Comparison of ENCODE assay signal across 8 cellular contexts in the genomic region with DNA sequence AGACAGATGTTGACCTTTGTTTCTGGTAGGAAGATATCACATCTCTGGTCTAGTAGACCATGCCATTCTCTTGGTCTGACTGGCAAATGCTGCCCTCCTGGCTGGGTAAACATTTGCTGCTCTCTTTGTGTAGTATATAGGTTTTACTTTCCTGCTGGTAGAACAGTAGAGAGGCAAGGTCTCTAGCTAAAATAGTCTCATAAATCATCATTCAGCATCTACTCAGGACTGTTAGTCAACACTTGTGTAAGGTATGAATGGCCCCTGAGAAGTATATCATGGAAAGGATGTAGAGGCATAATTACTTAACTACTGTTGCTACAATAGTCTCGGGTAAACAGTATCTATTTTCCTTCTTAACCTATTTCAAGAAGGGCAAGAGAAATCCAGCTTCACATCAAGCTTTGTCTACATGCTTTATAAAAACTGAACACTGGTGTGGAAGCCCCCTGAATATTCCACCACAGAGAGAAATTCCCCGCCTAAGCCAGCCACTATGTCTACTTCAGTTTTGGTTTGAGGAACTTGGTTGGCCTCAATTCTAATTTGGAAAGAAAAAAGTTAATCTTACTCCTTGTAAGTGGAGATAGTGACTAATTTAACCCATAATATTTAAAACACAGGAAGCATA. TPM values are rescaled to one million over a fixed set of nuclear protein-coding genes. Genes with fewer than 3 reads are reported as not detected.
A peak's percentile ranks its signal among the peaks of the same experiment; 100 is the strongest.
DNase-seq lines count a peak whose midpoint lies in the region; ATAC-seq and TF ChIP-seq lines count a peak whose summit lies in the region.

No MANE protein-coding gene starts in this region.

- no peak for TF ChIP-seq POLR2A in Peyer's patch (IDR thresholded peaks at IDR 0.05)

- CTCF ChIA-PET in mammary epithelial cell (lab: Charles Lee; ENCODE audit: low non-redundant PET): no interaction called here

- H2AFZ ChIP-seq in SU-DHL-6 (ENCODE audit: low read depth, low read length, severe bottlenecking) (peak overlapping the region; percentile 91), mammary epithelial cell (ENCODE audit: low read depth, low read length) (no peak overlapping the region)

- ATAC-seq in GM19468 (IDR thresholded peaks at IDR 0.05; ENCODE audit: extremely low read depth, unreplicated experiment) (peak; percentile 30), HG03520 (IDR thresholded peaks at IDR 0.05; ENCODE audit: unreplicated experiment) (peak; percentile 77)

- in situ Hi-C loops in mammary epithelial cell (cut with MboI; ENCODE audit: low sequenced_read_pairs in 2 of 2): no loop called here

- intact Hi-C loops in mammary epithelial cell (cut with micrococcal nuclease): no loop called here

- dilution Hi-C loops in mammary epithelial cell (cut with HindIII; ENCODE audit: low sequenced_read_pairs): no loop called here

- no peaks in the 10 kb centered on the region for H3K9me2 ChIP-seq in SU-DHL-6 (replicated peaks; ENCODE audit: insufficient read depth, low read length)

- H3K4me2 ChIP-seq in SU-DHL-6 (ENCODE audit: low read depth, low read length, poor library complexity, severe bottlenecking) (peak overlapping the region; percentile 42), mammary epithelial cell (ENCODE audit: insufficient read depth, low read depth, low read length) (no peak overlapping the region)

- no peaks in the 10 kb centered on the region for H3K4me1 ChIP-seq in mammary epithelial cell (ENCODE audit: insufficient read depth, low read length)
- no peaks in the 10 kb centered on the region for H3K4me1 ChIP-seq in Peyer's patch

- no peaks in the 10 kb centered on the region for H3K79me2 ChIP-seq in SU-DHL-6 (ENCODE audit: insufficient read depth, low read length)
- no peaks in the 10 kb centered on the region for H3K79me2 ChIP-seq in mammary epithelial cell (ENCODE audit: insufficient read depth, low read length)

- no TSS peak for BruUV-seq in mammary epithelial cell (replicated peaks; lab: Mats Ljungman, UMichigan)

- peak overlapping the region; percentile 40 for H3K27ac ChIP-seq in SU-DHL-6 (ENCODE audit: low read depth, low read length)
- H3K27ac ChIP-seq in mammary epithelial cell (ENCODE audit: insufficient read depth, low read depth, low read length): no peak overlapping the region
- peak overlapping the region in 1 of 4 donors; percentile 31 for H3K27ac ChIP-seq in Peyer's patch

- H4K20me1 ChIP-seq in SU-DHL-6 (ENCODE audit: low read depth, low read length) (no peaks in the 10 kb centered on the region), mammary epithelial cell (ENCODE audit: insufficient read depth, low read length) (no peaks in the 10 kb centered on the region)

- H3K9ac ChIP-seq in SU-DHL-6 (ENCODE audit: low read length) (peak overlapping the region; percentile 14; the same call in 1 of the 2 replicates), mammary epithelial cell (ENCODE audit: insufficient read depth, low read length) (no peak overlapping the region)

- H3K36me3 ChIP-seq in SU-DHL-6 (ENCODE audit: low read length): no peaks in the 10 kb centered on the region
- no peaks in the 10 kb centered on the region for H3K36me3 ChIP-seq in mammary epithelial cell (ENCODE audit: insufficient read depth, low read length)
- H3K36me3 ChIP-seq in Peyer's patch: no peaks in the 10 kb centered on the region

- DNase-seq in DMS153 treated with DMSO at 0.1 percent for 48 hours (lab: John Stamatoyannopoulos, UW; ENCODE audit: unreplicated experiment): peak; percentile 88
- no peak for DNase-seq in kidney tubule cell (ENCODE audit: low spot score)
- DNase-seq in mammary epithelial cell: no peak
- no peak for DNase-seq in occipital lobe (lab: John Stamatoyannopoulos, UW)
- DNase-seq in Peyer's patch: no peak

- H3K9me3 ChIP-seq in SU-DHL-6 (ENCODE audit: insufficient read depth, low read length): no peaks in the 10 kb centered on the region
- H3K9me3 ChIP-seq in mammary epithelial cell (replicated peaks; ENCODE audit: insufficient read depth, low read length): no peaks in the 10 kb centered on the region
- no peaks in the 10 kb centered on the region for H3K9me3 ChIP-seq in Peyer's patch

- no peak overlapping the region for H3K4me3 ChIP-seq in SU-DHL-6 (ENCODE audit: insufficient read depth, low read length, poor library complexity, severe bottlenecking)
- no peak overlapping the region for H3K4me3 ChIP-seq in mammary epithelial cell (replicated peaks in 1 of 3; ENCODE audit: insufficient read depth in 1 of 3, low read depth in 2 of 3, low read length in 3 of 3)
- no peak overlapping the region for H3K4me3 ChIP-seq in Peyer's patch

- H3K27me3 ChIP-seq in SU-DHL-6 (ENCODE audit: low read length) (no peaks in the 10 kb centered on the region), mammary epithelial cell (ENCODE audit: insufficient read depth, low read length) (no peaks in the 10 kb centered on the region), Peyer's patch (no peaks in the 10 kb centered on the region)

- TF ChIP-seq CTCF in SU-DHL-6 (IDR thresholded peaks at IDR 0.05; ENCODE audit: insufficient read depth, low read length, poor library complexity, severe bottlenecking): no peak
- TF ChIP-seq CTCF in mammary epithelial cell (conservative IDR thresholded peaks at IDR 0.05 in 1 of 2, IDR thresholded peaks at IDR 0.05 in 1 of 2; ENCODE audit: extremely low read depth in 1 of 2, insufficient read depth in 1 of 2, low read depth in 1 of 2, low read length in 2 of 2): no peak
- TF ChIP-seq CTCF in Peyer's patch (IDR thresholded peaks at IDR 0.05): no peak

- H3F3A ChIP-seq in SU-DHL-6 (ENCODE audit: insufficient read depth): peaks cover 6% of the 10 kb centered on the region

- 60% methylated on average over 2 of the region's 2 CpGs for WGBS in mammary epithelial cell (ENCODE audit: low coverage, missing lambda C conversion rate)

RNA-seq across cellular contexts. Expression of a gene that starts 18.4 kb away (rescaled TPM):
- total RNA-seq in mammary epithelial cell (10 to 100 TPM; 59.8 to 66.2 TPM), occipital lobe (284 TPM), Peyer's patch (100 to 1,000 TPM in 1 of 4 donors, 10 to 100 TPM in 3; 42.4 to 262 (median 71.0) TPM)
- polyA plus RNA-seq in mammary epithelial cell: 16.3 TPM
- polyA minus RNA-seq in mammary epithelial cell: 52.1 TPM
